Comparison of ENCODE assay signal across 12 cellular contexts in genomic region chr3:16332904-16333426, GRCh38.
DNase-seq lines count a peak whose midpoint lies in the region; ATAC-seq and TF ChIP-seq lines count a peak whose summit lies in the region.
"Had no signal": no experiment of that assay in that cellular context is flagged by ENCODE, and none has a peak within 500 bp of the region (broad histone marks: within the 10 kb centered on the region; RNA-seq: fewer than 3 reads in every experiment).

No MANE protein-coding gene starts in this region.

- H3K27me3 ChIP-seq in BJ (ENCODE audit: control insufficient read depth, insufficient read depth, low read length): no peaks in the 10 kb centered on the region

- no peak overlapping the region for H3K4me3 ChIP-seq in BJ (ENCODE audit: low read depth, low read length)

- POLR2A ChIA-PET in BJ (lab: Charles Lee): interaction anchor here (1.0 kb wide), 1 partner anchor 181 kb away, joined by 4 read pairs; the partner anchor contains the start of gene RFTN1

- H3K27me3 Mint-ChIP-seq in chondrocyte (ENCODE audit: low read depth): no peaks in the 10 kb centered on the region
- H3K27me3 Mint-ChIP-seq: activated CD8-positive, alpha-beta memory T cell treated with anti-CD3 and anti-CD28 coated beads, Interleukin-2, amount 10 ng/mL, durations not matched to agents 7 days and 5 days had no signal

- CTCF ChIA-PET in BJ (lab: Yijun Ruan, JAX): interaction anchor here (0.7 to 1.2 kb wide), 2 partner anchors 9 to 14 kb away, joined by 4 to 5 read pairs; no protein-coding TSS in a partner anchor

- DNase-seq in BJ (ENCODE audit: low read depth) (peak; percentile 65), HuH-7.5 (ENCODE audit: low spot score) (peak; percentile 46), chondrocyte (ENCODE audit: low spot score) (no peak), myocyte (ENCODE audit: low read depth) (peak; percentile 43), RPMI8226 (no peak), NCI-H446 treated with DMSO at 0.1 percent for 48 hours (lab: John Stamatoyannopoulos, UW) (no peak), anterior cingulate cortex (lab: John Stamatoyannopoulos, UW) (no peak)
- DNase-seq: activated CD8-positive, alpha-beta memory T cell treated with anti-CD3 and anti-CD28 coated beads, Interleukin-2, amount 10 ng/mL, durations not matched to agents 7 days and 5 days; GOT3; NCI-H1417; NCI-H510A had no signal

- peak overlapping the region; percentile 69 for H3K27ac Mint-ChIP-seq in chondrocyte (ENCODE audit: unreplicated experiment)

- TF ChIP-seq CTCF in BJ (IDR thresholded peaks at IDR 0.05; ENCODE audit: insufficient read depth, low read depth, low read length) (no peak), chondrocyte (IDR thresholded peaks at IDR 0.05) (no peak)

- peaks cover 23% of the 10 kb centered on the region for H3K4me1 Mint-ChIP-seq in chondrocyte (ENCODE audit: low read depth)

- peaks cover 30% of the 10 kb centered on the region for H3K36me3 Mint-ChIP-seq in chondrocyte (ENCODE audit: low read depth)

- H3K4me3 Mint-ChIP-seq in chondrocyte (ENCODE audit: unreplicated experiment): no peak overlapping the region
- H3K4me3 Mint-ChIP-seq: activated CD8-positive, alpha-beta memory T cell treated with anti-CD3 and anti-CD28 coated beads, Interleukin-2, amount 10 ng/mL, durations not matched to agents 7 days and 5 days had no signal

- H3K36me3 ChIP-seq in BJ (ENCODE audit: control insufficient read depth, insufficient read depth, low read length): no peaks in the 10 kb centered on the region; the same call in 1 of the 2 replicates

- H3K9me3 Mint-ChIP-seq in chondrocyte (ENCODE audit: low read depth): peaks cover 29% of the 10 kb centered on the region

- ATAC-seq in GM19351 (IDR thresholded peaks at IDR 0.05; ENCODE audit: unreplicated experiment): no peak
- ATAC-seq: activated CD8-positive, alpha-beta memory T cell treated with anti-CD3 and anti-CD28 coated beads, Interleukin-2, amount 10 ng/mL, durations not matched to agents 7 days and 5 days had no signal

Comparison
In these comparisons a context has a peak if more than half of its experiments do, and no peak if none do; other contexts are left out.
1. DNase-seq: peak in BJ (single experiment), HuH-7.5 (single experiment) and myocyte (single experiment); none in chondrocyte (single experiment), RPMI8226 (single experiment), NCI-H446 treated with DMSO at 0.1 percent for 48 hours (single experiment) and anterior cingulate cortex (0 of 58).